ENCODE assay signal across 1 cellular context in the genomic region with DNA sequence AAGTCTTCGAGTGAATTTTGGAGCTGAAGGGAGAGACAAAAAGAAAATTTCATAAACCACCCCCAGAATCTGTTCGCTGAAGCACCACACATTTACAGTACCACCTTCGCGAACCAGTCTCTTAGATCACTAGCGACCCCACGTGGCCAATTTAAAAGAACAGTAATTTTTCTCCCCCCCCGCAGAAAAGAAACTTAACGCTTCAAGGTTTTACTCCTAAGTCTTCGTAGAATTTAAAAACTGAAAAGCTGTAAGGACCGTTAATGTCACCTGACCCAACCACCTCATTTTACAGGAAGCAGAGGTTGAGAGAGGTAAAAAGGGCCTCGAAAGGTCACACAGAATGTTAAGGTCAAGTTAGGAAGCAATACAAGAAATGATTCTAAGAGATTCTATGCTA.
TF ChIP-seq lines count a peak whose summit lies in the region.

No MANE protein-coding gene starts in this region.

TF ChIP-seq in GM23338, 12 proteins besides CTCF, POLR2A, EP300 and RAD21 (continued from another document):
- TF ChIP-seq, protein P1, sequence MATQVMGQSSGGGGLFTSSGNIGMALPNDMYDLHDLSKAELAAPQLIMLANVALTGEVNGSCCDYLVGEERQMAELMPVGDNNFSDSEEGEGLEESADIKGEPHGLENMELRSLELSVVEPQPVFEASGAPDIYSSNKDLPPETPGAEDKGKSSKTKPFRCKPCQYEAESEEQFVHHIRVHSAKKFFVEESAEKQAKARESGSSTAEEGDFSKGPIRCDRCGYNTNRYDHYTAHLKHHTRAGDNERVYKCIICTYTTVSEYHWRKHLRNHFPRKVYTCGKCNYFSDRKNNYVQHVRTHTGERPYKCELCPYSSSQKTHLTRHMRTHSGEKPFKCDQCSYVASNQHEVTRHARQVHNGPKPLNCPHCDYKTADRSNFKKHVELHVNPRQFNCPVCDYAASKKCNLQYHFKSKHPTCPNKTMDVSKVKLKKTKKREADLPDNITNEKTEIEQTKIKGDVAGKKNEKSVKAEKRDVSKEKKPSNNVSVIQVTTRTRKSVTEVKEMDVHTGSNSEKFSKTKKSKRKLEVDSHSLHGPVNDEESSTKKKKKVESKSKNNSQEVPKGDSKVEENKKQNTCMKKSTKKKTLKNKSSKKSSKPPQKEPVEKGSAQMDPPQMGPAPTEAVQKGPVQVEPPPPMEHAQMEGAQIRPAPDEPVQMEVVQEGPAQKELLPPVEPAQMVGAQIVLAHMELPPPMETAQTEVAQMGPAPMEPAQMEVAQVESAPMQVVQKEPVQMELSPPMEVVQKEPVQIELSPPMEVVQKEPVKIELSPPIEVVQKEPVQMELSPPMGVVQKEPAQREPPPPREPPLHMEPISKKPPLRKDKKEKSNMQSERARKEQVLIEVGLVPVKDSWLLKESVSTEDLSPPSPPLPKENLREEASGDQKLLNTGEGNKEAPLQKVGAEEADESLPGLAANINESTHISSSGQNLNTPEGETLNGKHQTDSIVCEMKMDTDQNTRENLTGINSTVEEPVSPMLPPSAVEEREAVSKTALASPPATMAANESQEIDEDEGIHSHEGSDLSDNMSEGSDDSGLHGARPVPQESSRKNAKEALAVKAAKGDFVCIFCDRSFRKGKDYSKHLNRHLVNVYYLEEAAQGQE (IDR thresholded peaks at IDR 0.05; ENCODE audit: unreplicated experiment): no peak
- TF ChIP-seq ZNF114 (CRISPR knock-in tag; IDR thresholded peaks at IDR 0.05) (no peak), CREB1 (CRISPR knock-in tag; IDR thresholded peaks at IDR 0.05; ENCODE audit: low read depth) (no peak), ZNF331 (CRISPR knock-in tag; IDR thresholded peaks at IDR 0.05; ENCODE audit: low read depth) (no peak), EZH2 (IDR thresholded peaks at IDR 0.05; ENCODE audit: low read depth, unreplicated experiment) (no peak), JUNB (IDR thresholded peaks at IDR 0.05; ENCODE audit: unreplicated experiment) (no peak), STAT1 (IDR thresholded peaks at IDR 0.05; ENCODE audit: unreplicated experiment) (no peak), POLR2AphosphoS5 (IDR thresholded peaks at IDR 0.05; ENCODE audit: low read depth) (no peak)
- TF ChIP-seq, protein P2, sequence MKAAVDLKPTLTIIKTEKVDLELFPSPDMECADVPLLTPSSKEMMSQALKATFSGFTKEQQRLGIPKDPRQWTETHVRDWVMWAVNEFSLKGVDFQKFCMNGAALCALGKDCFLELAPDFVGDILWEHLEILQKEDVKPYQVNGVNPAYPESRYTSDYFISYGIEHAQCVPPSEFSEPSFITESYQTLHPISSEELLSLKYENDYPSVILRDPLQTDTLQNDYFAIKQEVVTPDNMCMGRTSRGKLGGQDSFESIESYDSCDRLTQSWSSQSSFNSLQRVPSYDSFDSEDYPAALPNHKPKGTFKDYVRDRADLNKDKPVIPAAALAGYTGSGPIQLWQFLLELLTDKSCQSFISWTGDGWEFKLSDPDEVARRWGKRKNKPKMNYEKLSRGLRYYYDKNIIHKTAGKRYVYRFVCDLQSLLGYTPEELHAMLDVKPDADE (IDR thresholded peaks at IDR 0.05): no peak
TF ChIP-seq in GM23338: peak in this region for 0.
